Comparison of ENCODE assay signal across 22 cellular contexts in genomic region chr2:140185076-140185475, GRCh38.
"Had no signal": no experiment of that assay in that cellular context is flagged by ENCODE, and none has a peak within 500 bp of the region (broad histone marks: within the 10 kb centered on the region; RNA-seq: fewer than 3 reads in every experiment).

No MANE protein-coding gene starts in this region.

- H3K27ac ChIP-seq: epithelial cell of prostate, esophagus squamous epithelium, gastrocnemius medialis, heart right ventricle, left lung, lower lobe of right lung had no signal

- DNase-seq: cortex of kidney; effector CD8-positive, alpha-beta T cell; effector memory CD8-positive, alpha-beta T cell; endodermal cell; erythroblast; esophagus squamous epithelium; foreskin fibroblast; foreskin melanocyte; gastrocnemius medialis; glutamatergic neuron; head of caudate nucleus; heart right ventricle; hippocampal formation; left cardiac atrium; left lung; left ventricle myocardium superior; lower lobe of right lung; mesenchymal stem cell; mucosa of descending colon; naive B cell; naive thymus-derived CD8-positive, alpha-beta T cell had no signal
